In the genomic region with DNA sequence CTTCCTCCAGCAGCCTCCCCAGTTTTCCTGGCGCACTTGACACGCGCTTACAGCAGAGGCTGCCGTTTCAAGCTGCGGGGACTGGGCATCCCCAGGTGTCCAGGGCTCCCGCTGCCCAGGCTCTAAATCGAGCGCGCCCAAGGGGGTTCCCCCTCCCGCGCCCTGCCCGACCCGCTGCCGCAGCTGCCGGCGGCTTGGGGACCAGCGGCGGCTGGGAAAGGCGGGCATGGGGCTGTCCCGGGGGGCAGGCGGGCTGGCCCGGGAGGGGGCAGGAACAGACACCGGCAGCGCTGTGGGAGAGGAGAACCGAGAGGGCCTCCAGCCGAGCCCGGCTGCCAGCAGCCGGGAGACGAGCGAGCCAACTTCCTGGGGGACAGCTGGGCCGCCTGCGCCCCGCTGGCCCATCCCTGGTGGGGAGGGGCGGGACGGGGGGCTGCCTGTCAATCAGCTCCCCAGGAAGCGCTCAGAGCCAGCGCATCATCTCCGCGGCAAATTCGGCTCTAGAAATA, we compare ENCODE assay signal across 10 cellular contexts. TPM values are rescaled to one million over a fixed set of nuclear protein-coding genes. Genes with fewer than 3 reads are reported as not detected.
A peak's percentile ranks its signal among the peaks of the same experiment; 100 is the strongest.
DNase-seq lines count a peak whose midpoint lies in the region; ATAC-seq and TF ChIP-seq lines count a peak whose summit lies in the region.
"Had no signal": no experiment of that assay in that cellular context is flagged by ENCODE, and none has a peak within 500 bp of the region (broad histone marks: within the 10 kb centered on the region; RNA-seq: fewer than 3 reads in every experiment).

No MANE protein-coding gene starts in this region.

- no peaks in the 10 kb centered on the region for H3K36me3 ChIP-seq in kidney epithelial cell (ENCODE audit: control insufficient read depth, insufficient read depth, low read length)
- no peaks in the 10 kb centered on the region for H3K36me3 ChIP-seq in suprapubic skin
- H3K36me3 ChIP-seq in aorta (ENCODE audit: control insufficient read depth in 1 of 2, insufficient read depth in 2 of 2, low read length in 1 of 2) = no peaks in the 10 kb centered on the region

- peaks cover 5% of the 10 kb centered on the region for H3K4me1 Mint-ChIP-seq in WTC11

- CTCF ChIA-PET in WTC11 (lab: Charles Lee) = interaction anchor here (0.6 to 1.9 kb wide), 4 partner anchors 20 to 76 kb away, joined by 3 to 9 read pairs (median 8); partner anchors contain the start of gene INTS15
- CTCF ChIA-PET in RWPE1 (lab: Yijun Ruan, JAX) = interaction anchor here (0.6 kb wide), 1 partner anchor 54 kb away, joined by 3 read pairs; no protein-coding TSS in a partner anchor

- H3K27me3 Mint-ChIP-seq in WTC11 (ENCODE audit: low read depth) = peaks cover 57% of the 10 kb centered on the region

- peak; percentile 17 for ATAC-seq in WTC11
- ATAC-seq in aorta (ENCODE audit: low FRiP score) = no peak
- ATAC-seq in GM18519 (IDR thresholded peaks at IDR 0.05; ENCODE audit: low FRiP score, unreplicated experiment) = no peak

- TF ChIP-seq EP300 in suprapubic skin (IDR thresholded peaks at IDR 0.05) = no peak

- H3K9me3 ChIP-seq in suprapubic skin (no peaks in the 10 kb centered on the region), aorta (ENCODE audit: control insufficient read depth, low read length) (no peaks in the 10 kb centered on the region)

- H3K4me3 ChIP-seq in kidney epithelial cell (ENCODE audit: low read depth, low read length) (peak overlapping the region; percentile 3), suprapubic skin (peak overlapping the region; percentile 36), aorta (ENCODE audit: low read length in 2 of 2) (peak overlapping the region in 1 of 2 donors; percentile 14)

- DNase-seq in activated CD8-positive, alpha-beta memory T cell treated with anti-CD3 and anti-CD28 coated beads, Interleukin-2, amount 50 U/mL, for 48 hours = peak; percentile 58
- DNase-seq in activated CD8-positive, alpha-beta memory T cell treated with anti-CD3 and anti-CD28 coated beads, Interleukin-2, amount 50 U/mL, for 4 hours = no peak
- DNase-seq in WTC11 (ENCODE audit: low spot score) (peak; percentile 39), kidney epithelial cell (ENCODE audit: low read depth) (no peak), suprapubic skin (ENCODE audit: low spot score in 2 of 2) (no peak), aorta (no peak), RWPE1 (ENCODE audit: low spot score) (no peak)
- DNase-seq: CD4-positive, CD25-positive, alpha-beta regulatory T cell had no signal

- H3K27ac ChIP-seq in suprapubic skin (no peak overlapping the region), aorta (ENCODE audit: low read depth in 1 of 2, low read length in 2 of 2) (no peak overlapping the region), RWPE1 (no peak overlapping the region)
- H3K27ac ChIP-seq: HL-60 had no signal

- peaks cover 41% of the 10 kb centered on the region for H3K27me3 ChIP-seq in kidney epithelial cell (ENCODE audit: control insufficient read depth, insufficient read depth, low read length)
- peaks cover 63% of the 10 kb centered on the region for H3K27me3 ChIP-seq in suprapubic skin
- H3K27me3 ChIP-seq in aorta (ENCODE audit: control insufficient read depth in 1 of 2, insufficient read depth in 2 of 2, low read length in 1 of 2) = no peaks in the 10 kb centered on the region

- peak overlapping the region; percentile 67 for H3K4me3 Mint-ChIP-seq in WTC11
- H3K4me3 Mint-ChIP-seq: CD4-positive, CD25-positive, alpha-beta regulatory T cell had no signal

- no peaks in the 10 kb centered on the region for H3K9me3 Mint-ChIP-seq in WTC11
- H3K9me3 Mint-ChIP-seq: CD4-positive, CD25-positive, alpha-beta regulatory T cell had no signal

- no peak for TF ChIP-seq POLR2A in suprapubic skin (IDR thresholded peaks at IDR 0.05)

- 1% methylated on average over 15 of the region's 40 CpGs for WGBS in suprapubic skin
- WGBS in aorta, 2 donors = 1 to 2% methylated on average over 34 to 40 of the region's 40 CpGs

- peaks cover 11% of the 10 kb centered on the region for H3K4me1 ChIP-seq in suprapubic skin
- no peaks in the 10 kb centered on the region for H3K4me1 ChIP-seq in aorta (ENCODE audit: control insufficient read depth in 1 of 2, insufficient read depth in 2 of 2, low read length in 2 of 2)

- TF ChIP-seq CTCF in WTC11 (IDR thresholded peaks at IDR 0.05) (no peak), kidney epithelial cell (IDR thresholded peaks at IDR 0.05; ENCODE audit: insufficient read depth, low read length, poor library complexity, severe bottlenecking) (no peak), suprapubic skin (IDR thresholded peaks at IDR 0.05) (no peak), RWPE1 (conservative IDR thresholded peaks at IDR 0.05; ENCODE audit: low read depth) (no peak)

- H3K27ac Mint-ChIP-seq in WTC11 = no peak overlapping the region

- no peaks in the 10 kb centered on the region for H3K36me3 Mint-ChIP-seq in WTC11
- H3K36me3 Mint-ChIP-seq: CD4-positive, CD25-positive, alpha-beta regulatory T cell had no signal

- intact Hi-C loops in aorta (cut with DNase I) = no loop called here

- POLR2A ChIA-PET in WTC11 (lab: Charles Lee) = no interaction called here
- POLR2A ChIA-PET in RWPE1 (lab: Yijun Ruan, JAX; ENCODE audit: low non-redundant PET) = no interaction called here

TF ChIP-seq in WTC11, 78 proteins besides CTCF, POLR2A, EP300 and RAD21:
- TF ChIP-seq SP1 (CRISPR knock-in tag; conservative IDR thresholded peaks at IDR 0.05) (no peak), ZNF423 (CRISPR knock-in tag; IDR thresholded peaks at IDR 0.05) (peak; percentile 63)

RNA-seq across cellular contexts. Expression of gene GRID2IP, which starts 14.9 kb away (rescaled TPM):
- total RNA-seq in WTC11 (2021) (3.0 to 4.8 TPM (median 4.6 TPM) in 3 replicates), kidney epithelial cell (0.13 TPM in 1 of 2 replicates, not detected in the other), suprapubic skin (1 to 10 TPM in 1 of 4 donors, under 1 TPM in 3; 0.16 to 1.0 (median 0.62) TPM), aorta (under 1 TPM; 0.16 to 0.39 TPM)
- under 1 TPM in 1 of 2 donors, not detected in 1; 0.25 TPM for polyA plus RNA-seq in aorta

RNA-seq across cellular contexts. Expression of gene ZDHHC4, which starts 40.9 kb away (rescaled TPM):
- total RNA-seq in WTC11 (2021) (37.7 to 48.2 TPM (median 46.4 TPM) in 3 replicates), kidney epithelial cell (53.5 and 66.6 TPM in 2 replicates), suprapubic skin (10 to 100 TPM; 22.2 to 37.3 (median 26.2) TPM), aorta (10 to 100 TPM; 33.8 to 36.2 TPM)
- polyA plus RNA-seq in aorta = 10 to 100 TPM; 48.7 to 49.8 TPM

RNA-seq across cellular contexts. Expression of gene KDELR2, which starts 52.4 kb away (rescaled TPM):
- total RNA-seq in WTC11 (2021) = 79.4 to 84.3 TPM (median 79.9 TPM) in 3 replicates
- total RNA-seq in kidney epithelial cell = 92.3 and 110 TPM in 2 replicates
- 10 to 100 TPM; 62.4 to 70.5 (median 68.9) TPM for total RNA-seq in suprapubic skin
- 100 to 1,000 TPM; 137 to 138 TPM for total RNA-seq in aorta
- 100 to 1,000 TPM; 100 to 131 TPM for polyA plus RNA-seq in aorta

RNA-seq across cellular contexts. Expression of gene INTS15, which starts 53.5 kb away (rescaled TPM):
- total RNA-seq in WTC11 (2021) (25.6 to 28.2 TPM (median 27.6 TPM) in 3 replicates), kidney epithelial cell (36.0 and 44.2 TPM in 2 replicates), suprapubic skin (10 to 100 TPM; 28.4 to 47.9 (median 39.4) TPM), aorta (10 to 100 TPM; 22.1 to 27.0 TPM)
- polyA plus RNA-seq in aorta = 10 to 100 TPM; 12.8 to 28.8 TPM

Comparison
In these comparisons a context has a peak if more than half of its experiments do, and no peak if none do; other contexts are left out.
1. DNase-seq: peak in activated CD8-positive, alpha-beta memory T cell treated with anti-CD3 and anti-CD28 coated beads, Interleukin-2, amount 50 U/mL, for 48 hours (single experiment) and WTC11 (single experiment); none in activated CD8-positive, alpha-beta memory T cell treated with anti-CD3 and anti-CD28 coated beads, Interleukin-2, amount 50 U/mL, for 4 hours (single experiment), kidney epithelial cell (single experiment), suprapubic skin (0 of 2), aorta (0 of 2) and RWPE1 (single experiment).